21 cellular contexts compared by ENCODE assay signal in genomic region chr1:3568815-3569435, GRCh38. TPM values are rescaled to one million over a fixed set of nuclear protein-coding genes. Genes with fewer than 3 reads are reported as not detected.
DNase-seq lines count a peak whose midpoint lies in the region; ATAC-seq, FAIRE-seq and TF ChIP-seq lines count a peak whose summit lies in the region.
"Had no signal": no experiment of that assay in that cellular context is flagged by ENCODE, and none has a peak within 500 bp of the region (broad histone marks: within the 10 kb centered on the region; RNA-seq: fewer than 3 reads in every experiment).

No MANE protein-coding gene starts in this region.

- no peak overlapping the region for H3K4me3 ChIP-seq in right atrium auricular region
- H3K4me3 ChIP-seq: BLaER1, HAP-1 had no signal

- no peaks in the 10 kb centered on the region for H3K9me3 Mint-ChIP-seq in stimulated activated naive CD8-positive, alpha-beta T cell treated with anti-CD3 and anti-CD28 coated beads, Interleukin-15, amount 100 ng/mL, for 72 hours
- H3K9me3 Mint-ChIP-seq: CD14-positive monocyte, IgD-negative memory B cell had no signal

- H3K27me3 Mint-ChIP-seq in stimulated activated naive CD8-positive, alpha-beta T cell treated with anti-CD3 and anti-CD28 coated beads, Interleukin-15, amount 100 ng/mL, for 72 hours, result no peaks in the 10 kb centered on the region
- H3K27me3 Mint-ChIP-seq: IgD-negative memory B cell had no signal

- H3K9me3 ChIP-seq in right atrium auricular region, result no peaks in the 10 kb centered on the region
- H3K9me3 ChIP-seq: BLaER1, HAP-1 had no signal

- no peaks in the 10 kb centered on the region for H3K4me1 ChIP-seq in right atrium auricular region
- H3K4me1 ChIP-seq: HAP-1 had no signal

- no peaks in the 10 kb centered on the region for H3K27me3 ChIP-seq in right atrium auricular region

- peaks cover 5% of the 10 kb centered on the region for H3K4me1 Mint-ChIP-seq in stimulated activated naive CD8-positive, alpha-beta T cell treated with anti-CD3 and anti-CD28 coated beads, Interleukin-15, amount 100 ng/mL, for 72 hours
- H3K4me1 Mint-ChIP-seq: CD14-positive monocyte; CD4-positive, alpha-beta memory T cell; IgD-negative memory B cell had no signal

- intact Hi-C loops in Right ventricle myocardium superior (cut with DNase I), result loop anchor here (10.0 kb wide), 1 partner anchor 156 kb away; no protein-coding TSS in a partner anchor

- no peak overlapping the region for H3K4me3 Mint-ChIP-seq in stimulated activated naive CD8-positive, alpha-beta T cell treated with anti-CD3 and anti-CD28 coated beads, Interleukin-15, amount 100 ng/mL, for 72 hours
- H3K4me3 Mint-ChIP-seq: CD14-positive monocyte; CD4-positive, alpha-beta memory T cell; IgD-negative memory B cell had no signal

- no peak for FAIRE-seq in H54 (lab: Jason Lieb, UNC)
- FAIRE-seq: GM12892, GM18507 had no signal

- DNase-seq in Right ventricle myocardium superior (peak; percentile 53), right atrium auricular region (ENCODE audit: low spot score) (no peak), medulla oblongata (ENCODE audit: extremely low spot score) (peak; percentile 25), GM20000 (ENCODE audit: low spot score) (no peak), H54 (ENCODE audit: insufficient read length, low spot score) (no peak)
- DNase-seq in stimulated activated naive CD8-positive, alpha-beta T cell treated with anti-CD3 and anti-CD28 coated beads, Interleukin-15, Interleukin-2, amounts not matched to agents 100 U/mL and 50 U/mL, for 24 hours, result no peak
- DNase-seq in stimulated activated naive CD8-positive, alpha-beta T cell treated with anti-CD3 and anti-CD28 coated beads, Interleukin-15, amount 100 ng/mL, for 72 hours, result no peak
- DNase-seq: 8988T, DMS153, DMS79, GDM1, GOT3 had no signal

- H3K27ac ChIP-seq in right atrium auricular region, result no peak overlapping the region
- H3K27ac ChIP-seq: BLaER1, HL-60 had no signal

- no peak for TF ChIP-seq POLR2A in H54 (IDR thresholded peaks at IDR 0.05; ENCODE audit: low read depth, low read length)

- peak; percentile 79 for ATAC-seq in Right ventricle myocardium superior (ENCODE audit: poor library complexity)
- ATAC-seq in stimulated activated naive CD8-positive, alpha-beta T cell treated with anti-CD3 and anti-CD28 coated beads, Interleukin-15, Interleukin-2, amounts not matched to agents 100 U/mL and 50 U/mL, for 24 hours, result peak; percentile 9
- no peak for ATAC-seq in stimulated activated naive CD8-positive, alpha-beta T cell treated with anti-CD3 and anti-CD28 coated beads, Interleukin-15, amount 100 ng/mL, for 72 hours
- ATAC-seq in GM21526 (IDR thresholded peaks at IDR 0.05; ENCODE audit: low FRiP score, unreplicated experiment), result no peak

- TF ChIP-seq CTCF in right atrium auricular region (IDR thresholded peaks at IDR 0.05) (no peak), GM20000 (IDR thresholded peaks at IDR 0.05; ENCODE audit: extremely low read depth, missing control alignments) (no peak)

- no peaks in the 10 kb centered on the region for H3K36me3 ChIP-seq in right atrium auricular region
- H3K36me3 ChIP-seq: HAP-1 had no signal

- H3K27ac Mint-ChIP-seq in stimulated activated naive CD8-positive, alpha-beta T cell treated with anti-CD3 and anti-CD28 coated beads, Interleukin-15, amount 100 ng/mL, for 72 hours, result no peak overlapping the region
- H3K27ac Mint-ChIP-seq: CD4-positive, alpha-beta memory T cell; IgD-negative memory B cell had no signal

RNA-seq across cellular contexts. Expression of gene MEGF6, which starts 42.4 kb away (rescaled TPM):
- total RNA-seq in Right ventricle myocardium superior (7.3 TPM), right atrium auricular region (10 to 100 TPM; 14.9 to 32.6 TPM)

RNA-seq across cellular contexts. Expression of gene TPRG1L, which starts 55.9 kb away (rescaled TPM):
- total RNA-seq in Right ventricle myocardium superior (47.0 TPM), right atrium auricular region (10 to 100 TPM; 30.0 to 33.3 TPM)

Comparison
In these comparisons a context has a peak if more than half of its experiments do, and no peak if none do; other contexts are left out.
1. ATAC-seq: peak in Right ventricle myocardium superior (single experiment) and stimulated activated naive CD8-positive, alpha-beta T cell treated with anti-CD3 and anti-CD28 coated beads, Interleukin-15, Interleukin-2, amounts not matched to agents 100 U/mL and 50 U/mL, for 24 hours (single experiment); none in stimulated activated naive CD8-positive, alpha-beta T cell treated with anti-CD3 and anti-CD28 coated beads, Interleukin-15, amount 100 ng/mL, for 72 hours (single experiment) and GM21526 (single experiment).
2. DNase-seq: peak in Right ventricle myocardium superior (single experiment) and medulla oblongata (single experiment); none in right atrium auricular region (single experiment), stimulated activated naive CD8-positive, alpha-beta T cell treated with anti-CD3 and anti-CD28 coated beads, Interleukin-15, Interleukin-2, amounts not matched to agents 100 U/mL and 50 U/mL, for 24 hours (single experiment), stimulated activated naive CD8-positive, alpha-beta T cell treated with anti-CD3 and anti-CD28 coated beads, Interleukin-15, amount 100 ng/mL, for 72 hours (0 of 2), GM20000 (single experiment) and H54 (single experiment).